ENCODE assay signal across 1 cellular context in the genomic region with DNA sequence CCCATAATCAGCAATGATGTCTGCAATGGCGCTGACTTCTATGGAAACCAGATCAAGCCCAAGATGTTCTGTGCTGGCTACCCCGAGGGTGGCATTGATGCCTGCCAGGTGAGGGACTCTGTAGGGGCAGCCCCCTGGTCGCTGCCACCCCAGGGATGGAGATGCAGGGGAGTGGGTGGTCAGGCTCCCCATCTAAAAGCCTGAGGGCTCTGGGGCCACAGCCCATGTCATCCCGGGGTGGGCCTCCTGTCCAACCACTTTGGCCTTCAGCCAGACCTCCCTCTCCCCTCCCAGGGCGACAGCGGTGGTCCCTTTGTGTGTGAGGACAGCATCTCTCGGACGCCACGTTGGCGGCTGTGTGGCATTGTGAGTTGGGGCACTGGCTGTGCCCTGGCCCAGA.
TF ChIP-seq lines count a peak whose summit lies in the region.

No MANE protein-coding gene starts in this region.

TF ChIP-seq in HepG2, 621 proteins besides CTCF, POLR2A, EP300 and RAD21:
- TF ChIP-seq ZNF773 (CRISPR knock-in tag; IDR thresholded peaks at IDR 0.05; ENCODE audit: borderline replicate concordance) (no peak), MAX (IDR thresholded peaks at IDR 0.05) (no peak), HDAC2 (CRISPR knock-in tag; IDR thresholded peaks at IDR 0.05) (no peak), AGO2 (optimal IDR thresholded peaks at IDR 0.05; ENCODE audit: low read depth, low read length) (peak; percentile 90), ARID5B (CRISPR knock-in tag; IDR thresholded peaks at IDR 0.05) (no peak), MAFF (IDR thresholded peaks at IDR 0.05; ENCODE audit: low read depth, low read length) (no peak), KDM5B (CRISPR knock-in tag; IDR thresholded peaks at IDR 0.05; ENCODE audit: borderline replicate concordance) (0 out of 2 replicates have a peak, but pooled peaks have one; percentile 16)
- TF ChIP-seq, protein P1, sequence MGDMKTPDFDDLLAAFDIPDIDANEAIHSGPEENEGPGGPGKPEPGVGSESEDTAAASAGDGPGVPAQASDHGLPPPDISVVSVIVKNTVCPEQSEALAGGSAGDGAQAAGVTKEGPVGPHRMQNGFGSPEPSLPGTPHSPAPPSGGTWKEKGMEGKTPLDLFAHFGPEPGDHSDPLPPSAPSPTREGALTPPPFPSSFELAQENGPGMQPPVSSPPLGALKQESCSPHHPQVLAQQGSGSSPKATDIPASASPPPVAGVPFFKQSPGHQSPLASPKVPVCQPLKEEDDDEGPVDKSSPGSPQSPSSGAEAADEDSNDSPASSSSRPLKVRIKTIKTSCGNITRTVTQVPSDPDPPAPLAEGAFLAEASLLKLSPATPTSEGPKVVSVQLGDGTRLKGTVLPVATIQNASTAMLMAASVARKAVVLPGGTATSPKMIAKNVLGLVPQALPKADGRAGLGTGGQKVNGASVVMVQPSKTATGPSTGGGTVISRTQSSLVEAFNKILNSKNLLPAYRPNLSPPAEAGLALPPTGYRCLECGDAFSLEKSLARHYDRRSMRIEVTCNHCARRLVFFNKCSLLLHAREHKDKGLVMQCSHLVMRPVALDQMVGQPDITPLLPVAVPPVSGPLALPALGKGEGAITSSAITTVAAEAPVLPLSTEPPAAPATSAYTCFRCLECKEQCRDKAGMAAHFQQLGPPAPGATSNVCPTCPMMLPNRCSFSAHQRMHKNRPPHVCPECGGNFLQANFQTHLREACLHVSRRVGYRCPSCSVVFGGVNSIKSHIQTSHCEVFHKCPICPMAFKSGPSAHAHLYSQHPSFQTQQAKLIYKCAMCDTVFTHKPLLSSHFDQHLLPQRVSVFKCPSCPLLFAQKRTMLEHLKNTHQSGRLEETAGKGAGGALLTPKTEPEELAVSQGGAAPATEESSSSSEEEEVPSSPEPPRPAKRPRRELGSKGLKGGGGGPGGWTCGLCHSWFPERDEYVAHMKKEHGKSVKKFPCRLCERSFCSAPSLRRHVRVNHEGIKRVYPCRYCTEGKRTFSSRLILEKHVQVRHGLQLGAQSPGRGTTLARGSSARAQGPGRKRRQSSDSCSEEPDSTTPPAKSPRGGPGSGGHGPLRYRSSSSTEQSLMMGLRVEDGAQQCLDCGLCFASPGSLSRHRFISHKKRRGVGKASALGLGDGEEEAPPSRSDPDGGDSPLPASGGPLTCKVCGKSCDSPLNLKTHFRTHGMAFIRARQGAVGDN (CRISPR knock-in tag; IDR thresholded peaks at IDR 0.05), result peak; percentile 25; the same call in 1 of the 2 replicates
